In genomic region chr9:101530076-101530711, GRCh38 we compare ENCODE assay signal across 1 cellular context.
A peak's percentile ranks its signal among the peaks of the same experiment; 100 is the strongest.
TF ChIP-seq lines count a peak whose summit lies in the region.

No MANE protein-coding gene starts in this region.

TF ChIP-seq in HEK293, 187 proteins besides CTCF, POLR2A, EP300 and RAD21 (continued from another document):
- TF ChIP-seq ZNF488 (tag by site-specific recombination; IDR thresholded peaks at IDR 0.05) = no peak
- TF ChIP-seq ZNF664 (tag by site-specific recombination; IDR thresholded peaks at IDR 0.05) = no peak
- no peak for TF ChIP-seq ZFHX2 (tag by site-specific recombination; conservative IDR thresholded peaks at IDR 0.05)
- TF ChIP-seq, protein P1, sequence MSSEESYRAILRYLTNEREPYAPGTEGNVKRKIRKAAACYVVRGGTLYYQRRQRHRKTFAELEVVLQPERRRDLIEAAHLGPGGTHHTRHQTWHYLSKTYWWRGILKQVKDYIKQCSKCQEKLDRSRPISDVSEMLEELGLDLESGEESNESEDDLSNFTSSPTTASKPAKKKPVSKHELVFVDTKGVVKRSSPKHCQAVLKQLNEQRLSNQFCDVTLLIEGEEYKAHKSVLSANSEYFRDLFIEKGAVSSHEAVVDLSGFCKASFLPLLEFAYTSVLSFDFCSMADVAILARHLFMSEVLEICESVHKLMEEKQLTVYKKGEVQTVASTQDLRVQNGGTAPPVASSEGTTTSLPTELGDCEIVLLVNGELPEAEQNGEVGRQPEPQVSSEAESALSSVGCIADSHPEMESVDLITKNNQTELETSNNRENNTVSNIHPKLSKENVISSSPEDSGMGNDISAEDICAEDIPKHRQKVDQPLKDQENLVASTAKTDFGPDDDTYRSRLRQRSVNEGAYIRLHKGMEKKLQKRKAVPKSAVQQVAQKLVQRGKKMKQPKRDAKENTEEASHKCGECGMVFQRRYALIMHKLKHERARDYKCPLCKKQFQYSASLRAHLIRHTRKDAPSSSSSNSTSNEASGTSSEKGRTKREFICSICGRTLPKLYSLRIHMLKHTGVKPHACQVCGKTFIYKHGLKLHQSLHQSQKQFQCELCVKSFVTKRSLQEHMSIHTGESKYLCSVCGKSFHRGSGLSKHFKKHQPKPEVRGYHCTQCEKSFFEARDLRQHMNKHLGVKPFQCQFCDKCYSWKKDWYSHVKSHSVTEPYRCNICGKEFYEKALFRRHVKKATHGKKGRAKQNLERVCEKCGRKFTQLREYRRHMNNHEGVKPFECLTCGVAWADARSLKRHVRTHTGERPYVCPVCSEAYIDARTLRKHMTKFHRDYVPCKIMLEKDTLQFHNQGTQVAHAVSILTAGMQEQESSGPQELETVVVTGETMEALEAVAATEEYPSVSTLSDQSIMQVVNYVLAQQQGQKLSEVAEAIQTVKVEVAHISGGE (tag by site-specific recombination; conservative IDR thresholded peaks at IDR 0.05; ENCODE audit: low read depth) = no peak
- no peak for TF ChIP-seq OSR2 (tag by site-specific recombination; IDR thresholded peaks at IDR 0.05)
- TF ChIP-seq ZSCAN16 (tag by site-specific recombination; IDR thresholded peaks at IDR 0.05) = no peak
- TF ChIP-seq ZNF560 (tag by site-specific recombination; IDR thresholded peaks at IDR 0.05; ENCODE audit: borderline replicate concordance) = no peak
- no peak for TF ChIP-seq ZNF660 (tag by site-specific recombination; IDR thresholded peaks at IDR 0.05)
- peak; percentile 61 for TF ChIP-seq ZNF677 (tag by site-specific recombination; IDR thresholded peaks at IDR 0.05)
- TF ChIP-seq ZNF174 (tag by site-specific recombination; IDR thresholded peaks at IDR 0.05) = no peak
- TF ChIP-seq ZNF24 (tag by site-specific recombination; IDR thresholded peaks at IDR 0.05) = no peak
